In genomic region chr3:100087203-100087602, GRCh38 we compare ENCODE assay signal across 8 cellular contexts. TPM values are rescaled to one million over a fixed set of nuclear protein-coding genes. Genes with fewer than 3 reads are reported as not detected.
DNase-seq lines count a peak whose midpoint lies in the region; ATAC-seq and TF ChIP-seq lines count a peak whose summit lies in the region.

No MANE protein-coding gene starts in this region.

- ATAC-seq in GM19452 (IDR thresholded peaks at IDR 0.05; ENCODE audit: unreplicated experiment) = peak; percentile 96
- ATAC-seq in HG03378 (IDR thresholded peaks at IDR 0.05; ENCODE audit: unreplicated experiment) = peak; percentile 96

- no peak overlapping the region for H3K4me3 ChIP-seq in ectodermal cell (ENCODE audit: insufficient read depth, low read depth, low read length)
- H3K4me3 ChIP-seq in vagina = no peak overlapping the region

- no peaks in the 10 kb centered on the region for H3K27me3 ChIP-seq in ectodermal cell (ENCODE audit: control insufficient read depth, insufficient read depth, low read length, poor library complexity, severe bottlenecking)
- no peaks in the 10 kb centered on the region for H3K27me3 ChIP-seq in vagina

- H3K27ac ChIP-seq in ectodermal cell (ENCODE audit: insufficient read depth, low read depth, low read length, poor library complexity, severe bottlenecking) (peak overlapping the region; percentile 83), vagina (peak overlapping the region; percentile 37)

- DNase-seq in AG08395 (ENCODE audit: low spot score) (peak; percentile 35), vagina (ENCODE audit: extremely low spot score in 2 of 2) (no peak), NCI-H524 treated with DMSO at 0.1 percent for 48 hours (lab: John Stamatoyannopoulos, UW) (no peak), posterior cingulate gyrus (no peak)
- no peak for DNase-seq in stimulated activated CD4-positive, alpha-beta T cell treated with anti-CD3 and anti-CD28 coated beads, Interleukin-12 subunit alpha, Interleukin-12 subunit beta, amount 100 ng/mL, for 4 hours

- H3K4me1 ChIP-seq in ectodermal cell (ENCODE audit: control insufficient read depth, insufficient read depth, low read length) (peaks cover 20% of the 10 kb centered on the region), vagina (peaks cover 8% of the 10 kb centered on the region)

- TF ChIP-seq POLR2A in vagina (IDR thresholded peaks at IDR 0.05) = no peak

- no peak for TF ChIP-seq CTCF in vagina (IDR thresholded peaks at IDR 0.05)

- intact Hi-C loops in vagina (cut with DNase I) = no loop called here
- intact Hi-C loops in posterior cingulate gyrus (cut with DNase I) = no loop called here

- no peaks in the 10 kb centered on the region for H3K9me3 ChIP-seq in ectodermal cell (ENCODE audit: control insufficient read depth, low read length)
- no peaks in the 10 kb centered on the region for H3K9me3 ChIP-seq in vagina

- H3K36me3 ChIP-seq in ectodermal cell (ENCODE audit: control insufficient read depth, insufficient read depth, low read length) (no peaks in the 10 kb centered on the region), vagina (no peaks in the 10 kb centered on the region)

RNA-seq across cellular contexts. Expression of gene FILIP1L, which starts 27.1 kb away (rescaled TPM):
- 2.5 TPM for polyA plus RNA-seq in ectodermal cell (2013, experiment 1 of 4)
- polyA plus RNA-seq in ectodermal cell (2013, experiment 2 of 4) = 1.2 TPM
- 3.0 TPM for polyA plus RNA-seq in ectodermal cell (2013, experiment 3 of 4)
- polyA plus RNA-seq in ectodermal cell (2013, experiment 4 of 4) = 2.6 TPM
- 41.5 TPM for total RNA-seq in vagina
